ENCODE assay signal across 1 cellular context in genomic region chr2:218710687-218711549, GRCh38.
A peak's percentile ranks its signal among the peaks of the same experiment; 100 is the strongest.
TF ChIP-seq lines count a peak whose summit lies in the region.

TTLL4 (plus strand) TSS chr2:218710835; CDS start chr2:218737677, 26,842 bp downstream.

TF ChIP-seq in HepG2, 621 proteins besides CTCF, POLR2A, EP300 and RAD21 (continued from another document and continues in another):
- TF ChIP-seq, protein P1, sequence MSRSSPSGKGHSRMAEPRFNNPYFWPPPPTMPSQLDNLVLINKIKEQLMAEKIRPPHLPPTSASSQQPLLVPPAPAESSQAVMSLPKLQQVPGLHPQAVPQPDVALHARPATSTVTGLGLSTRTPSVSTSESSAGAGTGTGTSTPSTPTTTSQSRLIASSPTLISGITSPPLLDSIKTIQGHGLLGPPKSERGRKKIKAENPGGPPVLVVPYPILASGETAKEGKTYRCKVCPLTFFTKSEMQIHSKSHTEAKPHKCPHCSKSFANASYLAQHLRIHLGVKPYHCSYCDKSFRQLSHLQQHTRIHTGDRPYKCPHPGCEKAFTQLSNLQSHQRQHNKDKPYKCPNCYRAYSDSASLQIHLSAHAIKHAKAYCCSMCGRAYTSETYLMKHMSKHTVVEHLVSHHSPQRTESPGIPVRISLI (CRISPR knock-in tag; IDR thresholded peaks at IDR 0.05; ENCODE audit: borderline replicate concordance): peak; percentile 70; the same call in 1 of the 2 replicates
- TF ChIP-seq, protein P2, sequence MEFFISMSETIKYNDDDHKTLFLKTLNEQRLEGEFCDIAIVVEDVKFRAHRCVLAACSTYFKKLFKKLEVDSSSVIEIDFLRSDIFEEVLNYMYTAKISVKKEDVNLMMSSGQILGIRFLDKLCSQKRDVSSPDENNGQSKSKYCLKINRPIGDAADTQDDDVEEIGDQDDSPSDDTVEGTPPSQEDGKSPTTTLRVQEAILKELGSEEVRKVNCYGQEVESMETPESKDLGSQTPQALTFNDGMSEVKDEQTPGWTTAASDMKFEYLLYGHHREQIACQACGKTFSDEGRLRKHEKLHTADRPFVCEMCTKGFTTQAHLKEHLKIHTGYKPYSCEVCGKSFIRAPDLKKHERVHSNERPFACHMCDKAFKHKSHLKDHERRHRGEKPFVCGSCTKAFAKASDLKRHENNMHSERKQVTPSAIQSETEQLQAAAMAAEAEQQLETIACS (CRISPR knock-in tag; IDR thresholded peaks at IDR 0.05): 0 out of 2 replicates have a peak, but pooled peaks have one; percentile 54
- TF ChIP-seq, protein P3, sequence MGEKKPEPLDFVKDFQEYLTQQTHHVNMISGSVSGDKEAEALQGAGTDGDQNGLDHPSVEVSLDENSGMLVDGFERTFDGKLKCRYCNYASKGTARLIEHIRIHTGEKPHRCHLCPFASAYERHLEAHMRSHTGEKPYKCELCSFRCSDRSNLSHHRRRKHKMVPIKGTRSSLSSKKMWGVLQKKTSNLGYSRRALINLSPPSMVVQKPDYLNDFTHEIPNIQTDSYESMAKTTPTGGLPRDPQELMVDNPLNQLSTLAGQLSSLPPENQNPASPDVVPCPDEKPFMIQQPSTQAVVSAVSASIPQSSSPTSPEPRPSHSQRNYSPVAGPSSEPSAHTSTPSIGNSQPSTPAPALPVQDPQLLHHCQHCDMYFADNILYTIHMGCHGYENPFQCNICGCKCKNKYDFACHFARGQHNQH (CRISPR knock-in tag; IDR thresholded peaks at IDR 0.05): peak; percentile 92
- TF ChIP-seq SMAD3 (CRISPR knock-in tag; IDR thresholded peaks at IDR 0.05) (no peak), PBX2 (CRISPR knock-in tag; IDR thresholded peaks at IDR 0.05) (no peak), ETS1 (CRISPR knock-in tag; IDR thresholded peaks at IDR 0.05) (peak; percentile 90; the same call in 1 of the 2 replicates), PHF8 (CRISPR knock-in tag; IDR thresholded peaks at IDR 0.05) (peak; percentile 96), KAT2B (IDR thresholded peaks at IDR 0.05; ENCODE audit: borderline replicate concordance, low read depth, low read length) (no peak), ZNF124 (CRISPR knock-in tag; IDR thresholded peaks at IDR 0.05) (no peak; the same call in 1 of the 2 replicates), ATF7-NPFF (CRISPR knock-in tag; IDR thresholded peaks at IDR 0.05; ENCODE audit: low read depth) (peak; percentile 94; the same call in 1 of the 2 replicates), ETV5 (CRISPR knock-in tag; IDR thresholded peaks at IDR 0.05; ENCODE audit: borderline replicate concordance) (peak; percentile 21; the same call in 1 of the 2 replicates), ZNF543 (CRISPR knock-in tag; IDR thresholded peaks at IDR 0.05) (peak; percentile 62), ZNF3 (CRISPR knock-in tag; IDR thresholded peaks at IDR 0.05) (no peak), ARNT (IDR thresholded peaks at IDR 0.05) (no peak), HOXA9 (CRISPR knock-in tag; IDR thresholded peaks at IDR 0.05; ENCODE audit: borderline replicate concordance) (no peak), ZNF770 (CRISPR knock-in tag; IDR thresholded peaks at IDR 0.05) (peak; percentile 94), ZBTB38 (CRISPR knock-in tag; IDR thresholded peaks at IDR 0.05) (peak; percentile 78), NFKBIZ (CRISPR knock-in tag; IDR thresholded peaks at IDR 0.05) (0 out of 2 replicates have a peak, but pooled peaks have one; percentile 48), HNF1B (CRISPR knock-in tag; IDR thresholded peaks at IDR 0.05) (no peak; the same call in 1 of the 2 replicates), ZNF251 (CRISPR knock-in tag; IDR thresholded peaks at IDR 0.05) (no peak), ZNF710 (CRISPR knock-in tag; IDR thresholded peaks at IDR 0.05; ENCODE audit: borderline replicate concordance) (peak; percentile 94), ZNF225 (CRISPR knock-in tag; IDR thresholded peaks at IDR 0.05) (peak; percentile 98), SIX1 (CRISPR knock-in tag; IDR thresholded peaks at IDR 0.05; ENCODE audit: borderline replicate concordance) (no peak), ZNF230 (CRISPR knock-in tag; IDR thresholded peaks at IDR 0.05) (peak; percentile 99), CENPT (CRISPR knock-in tag; IDR thresholded peaks at IDR 0.05; ENCODE audit: low read depth) (peak; percentile 17; the same call in 1 of the 2 replicates), ZNF451 (CRISPR knock-in tag; IDR thresholded peaks at IDR 0.05) (peak; percentile 89; the same call in 1 of the 2 replicates), FOXK1 (CRISPR knock-in tag; IDR thresholded peaks at IDR 0.05; ENCODE audit: borderline replicate concordance, low read depth) (peak; percentile 45; the same call in 1 of the 2 replicates), ATF2 (CRISPR knock-in tag; IDR thresholded peaks at IDR 0.05) (peak; percentile 88; the same call in 1 of the 2 replicates), ZNF776 (CRISPR knock-in tag; IDR thresholded peaks at IDR 0.05) (peak; percentile 95; the same call in 1 of the 2 replicates), SP140L (CRISPR knock-in tag; IDR thresholded peaks at IDR 0.05; ENCODE audit: borderline replicate concordance) (0 out of 2 replicates have a peak, but pooled peaks have one; percentile 33), MTF1 (CRISPR knock-in tag; IDR thresholded peaks at IDR 0.05) (no peak; the same call in 1 of the 2 replicates), SETDB1 (CRISPR knock-in tag; IDR thresholded peaks at IDR 0.05; ENCODE audit: borderline replicate concordance) (no peak), FUBP1 (CRISPR knock-in tag; IDR thresholded peaks at IDR 0.05; ENCODE audit: borderline replicate concordance) (no peak)
- TF ChIP-seq, protein P4, sequence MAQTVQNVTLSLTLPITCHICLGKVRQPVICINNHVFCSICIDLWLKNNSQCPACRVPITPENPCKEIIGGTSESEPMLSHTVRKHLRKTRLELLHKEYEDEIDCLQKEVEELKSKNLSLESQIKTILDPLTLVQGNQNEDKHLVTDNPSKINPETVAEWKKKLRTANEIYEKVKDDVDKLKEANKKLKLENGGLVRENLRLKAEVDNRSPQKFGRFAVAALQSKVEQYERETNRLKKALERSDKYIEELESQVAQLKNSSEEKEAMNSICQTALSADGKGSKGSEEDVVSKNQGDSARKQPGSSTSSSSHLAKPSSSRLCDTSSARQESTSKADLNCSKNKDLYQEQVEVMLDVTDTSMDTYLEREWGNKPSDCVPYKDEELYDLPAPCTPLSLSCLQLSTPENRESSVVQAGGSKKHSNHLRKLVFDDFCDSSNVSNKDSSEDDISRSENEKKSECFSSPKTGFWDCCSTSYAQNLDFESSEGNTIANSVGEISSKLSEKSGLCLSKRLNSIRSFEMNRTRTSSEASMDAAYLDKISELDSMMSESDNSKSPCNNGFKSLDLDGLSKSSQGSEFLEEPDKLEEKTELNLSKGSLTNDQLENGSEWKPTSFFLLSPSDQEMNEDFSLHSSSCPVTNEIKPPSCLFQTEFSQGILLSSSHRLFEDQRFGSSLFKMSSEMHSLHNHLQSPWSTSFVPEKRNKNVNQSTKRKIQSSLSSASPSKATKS (CRISPR knock-in tag; IDR thresholded peaks at IDR 0.05): 0 out of 2 replicates have a peak, but pooled peaks have one; percentile 8
- TF ChIP-seq, protein P5, sequence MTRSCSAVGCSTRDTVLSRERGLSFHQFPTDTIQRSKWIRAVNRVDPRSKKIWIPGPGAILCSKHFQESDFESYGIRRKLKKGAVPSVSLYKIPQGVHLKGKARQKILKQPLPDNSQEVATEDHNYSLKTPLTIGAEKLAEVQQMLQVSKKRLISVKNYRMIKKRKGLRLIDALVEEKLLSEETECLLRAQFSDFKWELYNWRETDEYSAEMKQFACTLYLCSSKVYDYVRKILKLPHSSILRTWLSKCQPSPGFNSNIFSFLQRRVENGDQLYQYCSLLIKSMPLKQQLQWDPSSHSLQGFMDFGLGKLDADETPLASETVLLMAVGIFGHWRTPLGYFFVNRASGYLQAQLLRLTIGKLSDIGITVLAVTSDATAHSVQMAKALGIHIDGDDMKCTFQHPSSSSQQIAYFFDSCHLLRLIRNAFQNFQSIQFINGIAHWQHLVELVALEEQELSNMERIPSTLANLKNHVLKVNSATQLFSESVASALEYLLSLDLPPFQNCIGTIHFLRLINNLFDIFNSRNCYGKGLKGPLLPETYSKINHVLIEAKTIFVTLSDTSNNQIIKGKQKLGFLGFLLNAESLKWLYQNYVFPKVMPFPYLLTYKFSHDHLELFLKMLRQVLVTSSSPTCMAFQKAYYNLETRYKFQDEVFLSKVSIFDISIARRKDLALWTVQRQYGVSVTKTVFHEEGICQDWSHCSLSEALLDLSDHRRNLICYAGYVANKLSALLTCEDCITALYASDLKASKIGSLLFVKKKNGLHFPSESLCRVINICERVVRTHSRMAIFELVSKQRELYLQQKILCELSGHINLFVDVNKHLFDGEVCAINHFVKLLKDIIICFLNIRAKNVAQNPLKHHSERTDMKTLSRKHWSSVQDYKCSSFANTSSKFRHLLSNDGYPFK (CRISPR knock-in tag; IDR thresholded peaks at IDR 0.05; ENCODE audit: borderline replicate concordance): peak; percentile 93; the same call in 1 of the 2 replicates
